Comparison of ENCODE assay signal across 20 cellular contexts in genomic region chr2:207763308-207763707, GRCh38. TPM values are rescaled to one million over a fixed set of nuclear protein-coding genes. Genes with fewer than 3 reads are reported as not detected.
"Had no signal": no experiment of that assay in that cellular context is flagged by ENCODE, and none has a peak within 500 bp of the region (broad histone marks: within the 10 kb centered on the region; RNA-seq: fewer than 3 reads in every experiment).

No MANE protein-coding gene starts in this region.

- H3K36me3 ChIP-seq: colonic mucosa had no signal

- H3K27me3 ChIP-seq: colonic mucosa had no signal

- H3K4me3 Mint-ChIP-seq: activated CD4-positive, alpha-beta T cell treated with anti-CD3 and anti-CD28 coated beads for 36 hours; activated CD8-positive, alpha-beta T cell treated with anti-CD3 and anti-CD28 coated beads for 36 hours; activated naive CD4-positive, alpha-beta T cell treated with anti-CD3 and anti-CD28 coated beads, Interleukin-2, amount 50 U/mL, for 24 hours; activated T-cell treated with anti-CD3 and anti-CD28 coated beads, Interleukin-2, amount 50 U/mL, for 4 hours; naive thymus-derived CD4-positive, alpha-beta T cell had no signal

- H3K4me3 ChIP-seq: colonic mucosa, left lung, skin epidermis had no signal

- DNase-seq: activated CD4-positive, alpha-beta T cell treated with anti-CD3 and anti-CD28 coated beads for 36 hours; activated CD8-positive, alpha-beta T cell treated with anti-CD3 and anti-CD28 coated beads for 36 hours; activated effector memory CD4-positive, alpha-beta T cell treated with Interleukin-2 at 50 U/mL for 16 hours; activated T-cell treated with anti-CD3 and anti-CD28 coated beads, Interleukin-2, amount 50 U/mL, for 4 hours; amniotic stem cell; caudate nucleus; colonic mucosa; effector CD4-positive, alpha-beta T cell; foreskin fibroblast; left lung; mammary epithelial cell; naive thymus-derived CD4-positive, alpha-beta T cell; stimulated activated CD4-positive, alpha-beta T cell treated with anti-CD3 and anti-CD28 coated beads, Interleukin-4, amount 100 ng/mL, for 24 hours; stimulated activated naive CD4-positive, alpha-beta T cell treated with Interleukin-2 at 50 U/mL for 16 hours had no signal

- H3K9me3 ChIP-seq: colonic mucosa, left lung had no signal

- H3K27ac Mint-ChIP-seq: activated CD4-positive, alpha-beta T cell treated with anti-CD3 and anti-CD28 coated beads for 36 hours; activated CD8-positive, alpha-beta T cell treated with anti-CD3 and anti-CD28 coated beads for 36 hours; activated naive CD4-positive, alpha-beta T cell treated with anti-CD3 and anti-CD28 coated beads, Interleukin-2, amount 50 U/mL, for 24 hours; naive thymus-derived CD4-positive, alpha-beta T cell; type B pancreatic cell had no signal

- H3K36me3 Mint-ChIP-seq: activated naive CD4-positive, alpha-beta T cell treated with anti-CD3 and anti-CD28 coated beads, Interleukin-2, amount 50 U/mL, for 24 hours; naive thymus-derived CD4-positive, alpha-beta T cell; type B pancreatic cell had no signal

- FAIRE-seq: endothelial cell of umbilical vein, islet of Langerhans had no signal

- H3K9me3 Mint-ChIP-seq: activated naive CD4-positive, alpha-beta T cell treated with anti-CD3 and anti-CD28 coated beads, Interleukin-2, amount 50 U/mL, for 24 hours; activated T-cell treated with anti-CD3 and anti-CD28 coated beads, Interleukin-2, amount 50 U/mL, for 4 hours; type B pancreatic cell had no signal

- H3K27ac ChIP-seq: colonic mucosa, left lung, skin epidermis, VCaP had no signal

RNA-seq across cellular contexts. Expression of gene FZD5, which starts 6.4 kb away (rescaled TPM):
- polyA plus RNA-seq: naive thymus-derived CD4-positive, alpha-beta T cell had no signal
